8 cellular contexts compared by ENCODE assay signal in the genomic region with DNA sequence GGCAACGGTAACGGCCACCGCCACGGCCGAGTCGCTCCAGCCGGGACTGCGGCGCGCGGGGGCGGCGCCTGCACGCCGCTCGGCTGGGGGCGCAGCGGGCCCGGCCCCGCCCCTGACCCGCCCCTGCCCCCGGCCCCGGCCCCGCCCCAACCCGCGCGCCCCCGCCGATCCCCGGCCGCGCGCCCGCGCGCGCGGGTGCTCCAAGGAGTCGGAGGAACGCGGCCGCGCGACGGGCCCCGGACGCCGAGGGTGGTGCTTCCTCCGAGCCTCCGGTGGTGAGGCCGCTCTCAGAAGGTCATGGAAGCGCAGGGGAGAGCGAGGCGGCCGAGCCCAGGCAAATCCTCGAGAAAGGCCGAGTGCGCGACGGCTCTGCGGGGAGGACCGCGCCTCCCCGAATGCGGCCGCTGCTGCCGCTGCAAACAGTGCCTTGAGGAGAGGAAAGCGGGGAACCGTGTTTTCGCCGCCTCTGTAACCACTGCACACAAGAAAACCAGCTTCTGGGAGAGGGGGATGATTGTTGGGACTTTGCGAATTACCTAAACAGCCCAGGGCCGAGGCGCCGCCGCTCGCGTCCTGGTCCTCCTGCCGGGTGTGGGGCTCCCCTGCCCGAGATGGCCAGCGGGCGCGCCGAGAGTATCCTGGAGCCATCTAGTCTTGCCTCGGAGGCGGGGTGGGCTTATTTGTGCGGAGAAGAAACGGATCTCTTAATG. TPM values are rescaled to one million over a fixed set of nuclear protein-coding genes. Genes with fewer than 3 reads are reported as not detected.
DNase-seq lines count a peak whose midpoint lies in the region; ATAC-seq and TF ChIP-seq lines count a peak whose summit lies in the region.

A gene with protein sequence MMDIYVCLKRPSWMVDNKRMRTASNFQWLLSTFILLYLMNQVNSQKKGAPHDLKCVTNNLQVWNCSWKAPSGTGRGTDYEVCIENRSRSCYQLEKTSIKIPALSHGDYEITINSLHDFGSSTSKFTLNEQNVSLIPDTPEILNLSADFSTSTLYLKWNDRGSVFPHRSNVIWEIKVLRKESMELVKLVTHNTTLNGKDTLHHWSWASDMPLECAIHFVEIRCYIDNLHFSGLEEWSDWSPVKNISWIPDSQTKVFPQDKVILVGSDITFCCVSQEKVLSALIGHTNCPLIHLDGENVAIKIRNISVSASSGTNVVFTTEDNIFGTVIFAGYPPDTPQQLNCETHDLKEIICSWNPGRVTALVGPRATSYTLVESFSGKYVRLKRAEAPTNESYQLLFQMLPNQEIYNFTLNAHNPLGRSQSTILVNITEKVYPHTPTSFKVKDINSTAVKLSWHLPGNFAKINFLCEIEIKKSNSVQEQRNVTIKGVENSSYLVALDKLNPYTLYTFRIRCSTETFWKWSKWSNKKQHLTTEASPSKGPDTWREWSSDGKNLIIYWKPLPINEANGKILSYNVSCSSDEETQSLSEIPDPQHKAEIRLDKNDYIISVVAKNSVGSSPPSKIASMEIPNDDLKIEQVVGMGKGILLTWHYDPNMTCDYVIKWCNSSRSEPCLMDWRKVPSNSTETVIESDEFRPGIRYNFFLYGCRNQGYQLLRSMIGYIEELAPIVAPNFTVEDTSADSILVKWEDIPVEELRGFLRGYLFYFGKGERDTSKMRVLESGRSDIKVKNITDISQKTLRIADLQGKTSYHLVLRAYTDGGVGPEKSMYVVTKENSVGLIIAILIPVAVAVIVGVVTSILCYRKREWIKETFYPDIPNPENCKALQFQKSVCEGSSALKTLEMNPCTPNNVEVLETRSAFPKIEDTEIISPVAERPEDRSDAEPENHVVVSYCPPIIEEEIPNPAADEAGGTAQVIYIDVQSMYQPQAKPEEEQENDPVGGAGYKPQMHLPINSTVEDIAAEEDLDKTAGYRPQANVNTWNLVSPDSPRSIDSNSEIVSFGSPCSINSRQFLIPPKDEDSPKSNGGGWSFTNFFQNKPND (minus strand): TSS at position 48 of the 710 bp plus-strand sequence. CDS start 25,999 bp downstream, outside the sequence.

- peak within 1 kb of the TSS; percentile 33 for H3K27ac Mint-ChIP-seq in MCF 10A (ENCODE audit: low read depth, unreplicated experiment)

- no peaks in the 10 kb centered on the region for H3K36me3 Mint-ChIP-seq in MCF 10A (ENCODE audit: insufficient read depth, unreplicated experiment)

- no peaks in the 10 kb centered on the region for H3K4me1 Mint-ChIP-seq in MCF 10A (ENCODE audit: insufficient read depth, unreplicated experiment)

- ATAC-seq in GM19397 (IDR thresholded peaks at IDR 0.05; ENCODE audit: unreplicated experiment) (peak; percentile 62), HG02840 (IDR thresholded peaks at IDR 0.05; ENCODE audit: low FRiP score, unreplicated experiment) (no peak)

- POLR2A ChIA-PET in MCF 10A (lab: Yijun Ruan, JAX) = interaction anchor here (0.7 to 1.6 kb wide), 16 partner anchors 10 to 401 kb away, joined by 3 to 12 read pairs (median 6); no protein-coding TSS in a partner anchor

- CTCF ChIA-PET in MCF 10A (lab: Yijun Ruan, JAX) = interaction anchor here (0.5 to 1.0 kb wide), 3 partner anchors 115 to 276 kb away, joined by 3 to 4 read pairs (median 4); no protein-coding TSS in a partner anchor

- no TSS peak for BruUV-seq in MCF 10A (replicated peaks; lab: Mats Ljungman, UMichigan)

- peak within 1 kb of the TSS; percentile 81 for H3K4me3 Mint-ChIP-seq in MCF 10A (ENCODE audit: unreplicated experiment)

- peak; percentile 81 for DNase-seq in AG10803 (ENCODE audit: low read depth)
- peak; percentile 67 for DNase-seq in KBM-7
- DNase-seq in T1000 (lab: John Stamatoyannopoulos, UW) = peak; percentile 57
- peak; percentile 81 for DNase-seq in MCF 10A (ENCODE audit: unreplicated experiment)
- peak; percentile 38 for DNase-seq in iPS DF 19.7 (ENCODE audit: low read depth, low spot score)
- peak; percentile 89 for DNase-seq in putamen (ENCODE audit: low spot score)

- no peaks in the 10 kb centered on the region for H3K9me3 Mint-ChIP-seq in MCF 10A (ENCODE audit: unreplicated experiment)

- in situ Hi-C loops in KBM-7 (cut with MboI; ENCODE audit: low pct_unique_long_range_greater_than_20kb, low sequenced_read_pairs) = no loop called here

- intact Hi-C loops in MCF 10A (cut with micrococcal nuclease) = loop anchor here (1.0 to 5.0 kb wide), 4 partner anchors 42 to 366 kb away; no protein-coding TSS in a partner anchor

- H3K27me3 Mint-ChIP-seq in MCF 10A (ENCODE audit: insufficient read depth, unreplicated experiment) = no peaks in the 10 kb centered on the region

- TF ChIP-seq CTCF in AG10803 (conservative IDR thresholded peaks at IDR 0.05; ENCODE audit: low read length) (no peak), MCF 10A (IDR thresholded peaks at IDR 0.05; ENCODE audit: unreplicated experiment) (no peak)

- peak within 1 kb of the TSS; percentile 76 for H3K4me3 ChIP-seq in AG10803 (ENCODE audit: low read length)

RNA-seq across cellular contexts. Expression of the gene that starts here (rescaled TPM):
- 3.7 and 3.9 TPM in 2 replicates for total RNA-seq in MCF 10A (2022)

Comparison
In these comparisons a context has a peak if more than half of its experiments do, and no peak if none do; other contexts are left out.
1. DNase-seq: peak in every context shown above with its lines; median percentile 89 in putamen; 81 in AG10803; 81 in MCF 10A; 67 in KBM-7; 57 in T1000; 38 in iPS DF 19.7.